ENCODE assay signal across 32 cellular contexts in genomic region chr6:145548941-145549652, GRCh38.
"Had no signal": no experiment of that assay in that cellular context is flagged by ENCODE, and none has a peak within 500 bp of the region (broad histone marks: within the 10 kb centered on the region; RNA-seq: fewer than 3 reads in every experiment).

No MANE protein-coding gene starts in this region.

- ATAC-seq: heart left ventricle; left colon; naive thymus-derived CD4-positive, alpha-beta T cell had no signal

- H3K36me3 Mint-ChIP-seq: activated naive CD8-positive, alpha-beta T cell treated with anti-CD3 and anti-CD28 coated beads for 36 hours; brain; immature natural killer cell; mesothelial cell of epicardium; naive thymus-derived CD4-positive, alpha-beta T cell; stimulated activated memory B cell treated with anti-CD40 and anti-IgM and Interleukin-4, amounts not matched to agents 10 μg/mL and 1 μg/mL and 100 μg/mL, for 72 hours had no signal

- H3K4me3 ChIP-seq: ascending aorta, cardiac muscle cell, colonic mucosa, dorsolateral prefrontal cortex, heart left ventricle, ovary, sigmoid colon, stomach, thyroid gland had no signal

- H3K27me3 ChIP-seq: ascending aorta, cardiac muscle cell, colonic mucosa, dorsolateral prefrontal cortex, heart left ventricle, ovary, sigmoid colon, stomach, thyroid gland had no signal

- H3K4me1 ChIP-seq: ascending aorta, colonic mucosa, sigmoid colon, stomach, thyroid gland had no signal

- H3K27ac ChIP-seq: ascending aorta, cardiac muscle cell, colonic mucosa, dorsolateral prefrontal cortex, heart left ventricle, ovary, sigmoid colon, stomach, thyroid gland, VCaP had no signal

- H3K36me3 ChIP-seq: ascending aorta, cardiac muscle cell, colonic mucosa, heart left ventricle, ovary, sigmoid colon, stomach, thyroid gland had no signal

- H3K27ac Mint-ChIP-seq: activated naive CD8-positive, alpha-beta T cell treated with anti-CD3 and anti-CD28 coated beads for 36 hours; immature natural killer cell; mesothelial cell of epicardium; naive thymus-derived CD4-positive, alpha-beta T cell; progenitor cell of endocrine pancreas; stimulated activated memory B cell treated with anti-CD40 and anti-IgM and Interleukin-4, amounts not matched to agents 10 μg/mL and 1 μg/mL and 100 μg/mL, for 72 hours had no signal

- H3K4me1 Mint-ChIP-seq: activated naive CD8-positive, alpha-beta T cell treated with anti-CD3 and anti-CD28 coated beads for 36 hours; immature natural killer cell; naive thymus-derived CD4-positive, alpha-beta T cell; stimulated activated memory B cell treated with anti-CD40 and anti-IgM and Interleukin-4, amounts not matched to agents 10 μg/mL and 1 μg/mL and 100 μg/mL, for 72 hours had no signal

- DNase-seq: activated CD4-positive, alpha-beta T cell treated with anti-CD3 and anti-CD28 coated beads for 4 hours; activated CD4-positive, alpha-beta T cell treated with anti-CD3 and anti-CD28 coated beads, Interleukin-2, amount 50 U/mL, for 4 hours; activated effector memory CD4-positive, alpha-beta T cell treated with Interleukin-2 at 50 U/mL for 16 hours; activated naive CD4-positive, alpha-beta T cell treated with Interleukin-2 at 50 U/mL for 16 hours; activated naive CD8-positive, alpha-beta T cell treated with anti-CD3 and anti-CD28 coated beads for 36 hours; cerebellar nuclear complex; colonic mucosa; dorsolateral prefrontal cortex; effector memory CD4-positive, alpha-beta T cell; erythroblast; heart left ventricle; hypothalamus; immature natural killer cell; kidney; left colon; naive thymus-derived CD4-positive, alpha-beta T cell; ovary; retina; sigmoid colon; small intestine; stimulated activated CD4-positive, alpha-beta T cell treated with anti-CD3 and anti-CD28 coated beads, Interleukin-4, amount 100 ng/mL, for 24 hours; stimulated activated CD8-positive, alpha-beta memory T cell treated with anti-CD3 and anti-CD28 coated beads, Interleukin-4, amount 100 ng/mL, for 48 hours; stomach; T-helper 9 cell; thyroid gland had no signal

- H3K9me3 Mint-ChIP-seq: activated naive CD8-positive, alpha-beta T cell treated with anti-CD3 and anti-CD28 coated beads for 36 hours; brain had no signal

- H3K27me3 Mint-ChIP-seq: brain; stimulated activated memory B cell treated with anti-CD40 and anti-IgM and Interleukin-4, amounts not matched to agents 10 μg/mL and 1 μg/mL and 100 μg/mL, for 72 hours had no signal

- H3K9me3 ChIP-seq: ascending aorta, colonic mucosa, heart left ventricle, ovary, sigmoid colon, stomach, thyroid gland had no signal

- H3K4me3 Mint-ChIP-seq: activated naive CD8-positive, alpha-beta T cell treated with anti-CD3 and anti-CD28 coated beads for 36 hours; brain; immature natural killer cell; mesothelial cell of epicardium; naive thymus-derived CD4-positive, alpha-beta T cell; stimulated activated memory B cell treated with anti-CD40 and anti-IgM and Interleukin-4, amounts not matched to agents 10 μg/mL and 1 μg/mL and 100 μg/mL, for 72 hours had no signal
